8 cellular contexts compared by ENCODE assay signal in genomic region chrX:134236690-134237362, GRCh38. TPM values are rescaled to one million over a fixed set of nuclear protein-coding genes. Genes with fewer than 3 reads are reported as not detected.
DNase-seq lines count a peak whose midpoint lies in the region; ATAC-seq and TF ChIP-seq lines count a peak whose summit lies in the region.

CCDC160 (plus strand) TSS chrX:134237182; CDS start chrX:134244801, 7,619 bp downstream.

- peaks cover 9 to 11% of the 10 kb centered on the region in 2 donors for H3K27me3 Mint-ChIP-seq in natural killer cell treated with Interleukin-12 subunit alpha and Interleukin-12 subunit beta and Interleukin-15 and Interleukin-18, amount 100 ng/mL, for 72 hours

- no peaks in the 10 kb centered on the region for H3K9me3 ChIP-seq in BE2C

- H3K4me3 ChIP-seq in BE2C (ENCODE audit: low read depth, low read length) (peak within 1 kb of the TSS; percentile 43), fibroblast of pulmonary artery (replicated peaks; ENCODE audit: low read depth, low read length) (peak within 1 kb of the TSS; percentile 42)

- H3K4me1 ChIP-seq in BE2C = no peaks in the 10 kb centered on the region

- no peaks in the 10 kb centered on the region for H3K9me3 Mint-ChIP-seq in natural killer cell treated with Interleukin-12 subunit alpha and Interleukin-12 subunit beta and Interleukin-15 and Interleukin-18, amount 100 ng/mL, for 72 hours

- ATAC-seq in GM21447 (IDR thresholded peaks at IDR 0.05; ENCODE audit: unreplicated experiment) (peak; percentile 67), GM19035 (IDR thresholded peaks at IDR 0.05; ENCODE audit: unreplicated experiment) (no peak), HG02970 (IDR thresholded peaks at IDR 0.05; ENCODE audit: low FRiP score, unreplicated experiment) (no peak)
- peak; percentile 66 to 83 for ATAC-seq in natural killer cell treated with Interleukin-12 subunit alpha and Interleukin-12 subunit beta and Interleukin-15 and Interleukin-18, amount 100 ng/mL, for 72 hours

- no peak within 1 kb of the TSS for H3K27ac Mint-ChIP-seq in natural killer cell treated with Interleukin-12 subunit alpha and Interleukin-12 subunit beta and Interleukin-15 and Interleukin-18, amount 100 ng/mL, for 72 hours

- peak within 1 kb of the TSS; percentile 50 for H3K4me3 Mint-ChIP-seq in natural killer cell treated with Interleukin-12 subunit alpha and Interleukin-12 subunit beta and Interleukin-15 and Interleukin-18, amount 100 ng/mL, for 72 hours

- H3K36me3 ChIP-seq in BE2C = no peaks in the 10 kb centered on the region

- peaks cover 0 to 1% of the 10 kb centered on the region in 2 donors for H3K4me1 Mint-ChIP-seq in natural killer cell treated with Interleukin-12 subunit alpha and Interleukin-12 subunit beta and Interleukin-15 and Interleukin-18, amount 100 ng/mL, for 72 hours (ENCODE audit: low read depth in 2 of 2)

- no peak for TF ChIP-seq CTCF in BE2C (IDR thresholded peaks at IDR 0.05; ENCODE audit: low read depth, low read length)
- no peak for TF ChIP-seq CTCF in VCaP (conservative IDR thresholded peaks at IDR 0.05)
- no peak for TF ChIP-seq CTCF in fibroblast of pulmonary artery (IDR thresholded peaks at IDR 0.05; ENCODE audit: low read length, missing control alignments)
- TF ChIP-seq CTCF in GM10266 (IDR thresholded peaks at IDR 0.05; ENCODE audit: control insufficient read depth, insufficient read depth, low read depth, missing control alignments) = no peak

- peak within 1 kb of the TSS; percentile 38; the same call in 1 of the 2 replicates for H3K27ac ChIP-seq in VCaP

- H3K36me3 Mint-ChIP-seq in natural killer cell treated with Interleukin-12 subunit alpha and Interleukin-12 subunit beta and Interleukin-15 and Interleukin-18, amount 100 ng/mL, for 72 hours = no peaks in the 10 kb centered on the region

- DNase-seq in BE2C (peak; percentile 65), fibroblast of pulmonary artery (ENCODE audit: low read depth) (peak; percentile 15), GM10266 (ENCODE audit: extremely low spot score) (no peak)
- DNase-seq in natural killer cell treated with Interleukin-12 subunit alpha and Interleukin-12 subunit beta and Interleukin-15 and Interleukin-18, amount 100 ng/mL, for 72 hours (ENCODE audit: low spot score) = peak; percentile 69

- no peaks in the 10 kb centered on the region for H3K27me3 ChIP-seq in BE2C

RNA-seq across cellular contexts. Expression of gene CCDC160, which starts in this region (rescaled TPM):
- polyA plus RNA-seq in BE2C (2012; ENCODE audit: insufficient read depth, insufficient read length, low read depth) = not detected
- total RNA-seq in natural killer cell treated with Interleukin-12 subunit alpha and Interleukin-12 subunit beta and Interleukin-15 and Interleukin-18, amount 100 ng/mL, for 72 hours = under 1 TPM in 1 of 2 donors, not detected in 1; 0.21 TPM

Comparison
In these comparisons a context has a peak if more than half of its experiments do, and no peak if none do; other contexts are left out.
1. Peak in DNase-seq and ATAC-seq in natural killer cell treated with Interleukin-12 subunit alpha and Interleukin-12 subunit beta and Interleukin-15 and Interleukin-18, amount 100 ng/mL, for 72 hours; RNA of the gene not detected or under 1 TPM.